Comparison of ENCODE assay signal across 8 cellular contexts in genomic region chr3:107429330-107430181, GRCh38. TPM values are rescaled to one million over a fixed set of nuclear protein-coding genes. Genes with fewer than 3 reads are reported as not detected.
DNase-seq lines count a peak whose midpoint lies in the region; ATAC-seq and TF ChIP-seq lines count a peak whose summit lies in the region.

No MANE protein-coding gene starts in this region.

- POLR2A ChIA-PET in activated CD8-positive, alpha-beta T cell treated with anti-CD3 and anti-CD28 coated beads for 36 hours (lab: Charles Lee), result interaction anchor here (0.6 to 1.1 kb wide), 4 partner anchors 12 to 196 kb away, joined by 3 read pairs; no protein-coding TSS in a partner anchor

- peak overlapping the region; percentile 73 for H3K4me3 Mint-ChIP-seq in activated CD8-positive, alpha-beta T cell treated with anti-CD3 and anti-CD28 coated beads for 36 hours
- peak overlapping the region; percentile 85 to 87 for H3K4me3 Mint-ChIP-seq in effector memory CD8-positive, alpha-beta T cell

- intact Hi-C loops in activated CD8-positive, alpha-beta T cell treated with anti-CD3 and anti-CD28 coated beads for 36 hours (cut with micrococcal nuclease), result loop anchor here (5.0 kb wide), 2 partner anchors 93 to 157 kb away; partner anchors contain the start of gene BBX

- CTCF ChIA-PET in activated CD8-positive, alpha-beta T cell treated with anti-CD3 and anti-CD28 coated beads for 36 hours (lab: Charles Lee), result interaction anchor here (0.6 to 5.0 kb wide), 30 partner anchors 9 to 499 kb away, joined by 3 to 56 read pairs (median 4); no protein-coding TSS in a partner anchor

- no peaks in the 10 kb centered on the region for H3K36me3 Mint-ChIP-seq in activated CD8-positive, alpha-beta T cell treated with anti-CD3 and anti-CD28 coated beads for 36 hours (ENCODE audit: low read depth)
- peaks cover 3% of the 10 kb centered on the region for H3K36me3 Mint-ChIP-seq in effector memory CD8-positive, alpha-beta T cell (ENCODE audit: insufficient read depth)

- H3K4me1 Mint-ChIP-seq in activated CD8-positive, alpha-beta T cell treated with anti-CD3 and anti-CD28 coated beads for 36 hours (ENCODE audit: low read depth), result peaks cover 20% of the 10 kb centered on the region
- H3K4me1 Mint-ChIP-seq in effector memory CD8-positive, alpha-beta T cell (ENCODE audit: low read depth in 2 of 2), result peaks cover 13 to 16% of the 10 kb centered on the region in 2 donors

- peak; percentile 65 for ATAC-seq in GM18907 (IDR thresholded peaks at IDR 0.05; ENCODE audit: unreplicated experiment)
- ATAC-seq in HG03108 (IDR thresholded peaks at IDR 0.05; ENCODE audit: unreplicated experiment), result peak; percentile 53
- peak; percentile 70 for ATAC-seq in activated CD8-positive, alpha-beta T cell treated with anti-CD3 and anti-CD28 coated beads for 36 hours
- peak; percentile 58 for ATAC-seq in effector memory CD8-positive, alpha-beta T cell (replicated peaks)

- H3K27ac Mint-ChIP-seq in activated CD8-positive, alpha-beta T cell treated with anti-CD3 and anti-CD28 coated beads for 36 hours, result no peak overlapping the region
- H3K27ac Mint-ChIP-seq in effector memory CD8-positive, alpha-beta T cell, result no peak overlapping the region

- TF ChIP-seq CTCF in activated CD8-positive, alpha-beta T cell treated with anti-CD3 and anti-CD28 coated beads for 36 hours (IDR thresholded peaks at IDR 0.05), result peak; percentile 82

- no peaks in the 10 kb centered on the region for H3K9me3 Mint-ChIP-seq in activated CD8-positive, alpha-beta T cell treated with anti-CD3 and anti-CD28 coated beads for 36 hours
- H3K9me3 Mint-ChIP-seq in effector memory CD8-positive, alpha-beta T cell, result no peaks in the 10 kb centered on the region

- peaks cover 14% of the 10 kb centered on the region for H3K27me3 Mint-ChIP-seq in activated CD8-positive, alpha-beta T cell treated with anti-CD3 and anti-CD28 coated beads for 36 hours
- H3K27me3 Mint-ChIP-seq in effector memory CD8-positive, alpha-beta T cell, result no peaks in the 10 kb centered on the region

- DNase-seq in Ammon's horn (ENCODE audit: low spot score) (peak; percentile 94), NCI-H526 (lab: John Stamatoyannopoulos, UW) (peak; percentile 76 to 90), lung microvascular endothelial cell (ENCODE audit: low read depth in 2 of 2) (peak; percentile 83 to 89)
- peak; percentile 62 for DNase-seq in activated CD8-positive, alpha-beta T cell treated with anti-CD3 and anti-CD28 coated beads for 36 hours
- peak; percentile 44 to 52 (median 52) for DNase-seq in effector memory CD8-positive, alpha-beta T cell
- DNase-seq in stimulated activated CD4-positive, alpha-beta T cell treated with anti-CD3 and anti-CD28 coated beads, TNF-alpha, amount 100 ng/mL, for 48 hours (ENCODE audit: low read depth in 3 of 3), result peak in 2 of 3 donors; percentile 39 to 60

RNA-seq across cellular contexts. Expression of gene CCDC54, which starts 52.3 kb away (rescaled TPM):
- total RNA-seq in activated CD8-positive, alpha-beta T cell treated with anti-CD3 and anti-CD28 coated beads for 36 hours, result not detected
- not detected in 2 replicates for total RNA-seq in lung microvascular endothelial cell

Comparison
In these comparisons a context has a peak if more than half of its experiments do, and no peak if none do; other contexts are left out.
1. Peak in every context shown above with its lines: DNase-seq and ATAC-seq.